ENCODE assay signal across 8 cellular contexts in the genomic region with DNA sequence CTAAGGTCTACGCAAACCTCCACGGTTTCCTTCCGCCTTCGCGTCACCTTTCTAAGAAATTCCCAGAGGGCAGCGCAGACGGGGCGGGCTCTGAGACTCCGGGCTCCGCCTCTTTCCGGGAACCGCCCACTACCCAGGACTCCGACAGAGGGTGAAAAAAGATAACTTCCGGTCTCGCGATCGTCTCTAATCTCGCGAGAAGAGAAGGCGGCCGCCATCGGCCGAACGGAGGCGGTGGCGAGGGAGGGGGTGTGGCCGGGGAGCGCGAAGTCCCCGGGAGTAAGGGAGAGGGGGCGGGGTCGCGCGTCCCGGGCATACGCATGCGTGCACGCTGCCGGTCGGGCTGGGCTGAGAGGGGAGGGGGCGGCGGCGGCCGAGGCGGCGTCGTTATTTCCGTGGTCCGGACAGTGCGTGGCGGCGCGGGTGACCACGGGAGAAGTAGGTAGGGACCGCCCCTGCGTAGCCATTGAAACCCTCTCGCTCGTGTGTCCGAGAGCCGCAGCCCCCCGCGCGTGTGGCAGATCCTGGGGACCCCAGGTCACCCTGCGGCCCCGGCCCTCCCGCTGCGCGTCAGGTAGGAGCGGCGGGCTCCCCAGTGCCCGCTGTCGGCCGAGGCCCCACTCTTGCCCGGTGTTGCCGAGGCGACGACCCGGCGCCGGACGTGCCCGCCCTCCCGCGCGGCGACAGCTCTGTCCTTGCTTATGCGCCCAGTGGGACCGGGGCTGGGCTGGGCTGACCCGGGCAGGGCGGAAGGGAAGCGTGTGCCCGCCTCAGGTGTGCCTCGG. TPM values are rescaled to one million over a fixed set of nuclear protein-coding genes. Genes with fewer than 3 reads are reported as not detected.
DNase-seq lines count a peak whose midpoint lies in the region; ATAC-seq, FAIRE-seq and TF ChIP-seq lines count a peak whose summit lies in the region.

A gene (plus strand): TSS at position 315 of the 785 bp plus-strand sequence. CDS start 1,014 bp downstream, outside the sequence.

- intact Hi-C loops in T-helper 2 cell treated with Interferon-gamma antibody and Interleukin-4, amounts not matched to agents 100 ng/mL and 5 ng/mL, for 36 hours (cut with micrococcal nuclease) = loop anchor here (1.0 to 10.0 kb wide), 8 partner anchors 26 to 1956 kb away; a partner anchor contains a TSS
- intact Hi-C loops in left ventricle myocardium superior (cut with micrococcal nuclease) = no loop called here
- intact Hi-C loops in psoas muscle (cut with DNase I) = loop anchor here in 1 of 2 donors (10.0 kb wide), 1 partner anchor 136 kb away; no protein-coding TSS in a partner anchor

- peak within 1 kb of the TSS; percentile 96 for H3K4me3 ChIP-seq in psoas muscle

- DNase-seq in NCI-H187 treated with DMSO at 0.1 percent for 48 hours (lab: John Stamatoyannopoulos, UW) (peak; percentile 82), anterior cingulate cortex (lab: John Stamatoyannopoulos, UW) (peak; percentile 60 to 99 (median 97)), left ventricle myocardium superior (peak; percentile 98), psoas muscle (peak; percentile 97 to 99), urothelium cell line (ENCODE audit: low spot score) (peak; percentile 98)

- peak within 1 kb of the TSS; percentile 93 for H3K27ac ChIP-seq in psoas muscle

- 0% methylated on average over 60 to 93 of the region's 93 CpGs for WGBS in psoas muscle, 3 donors

- no peaks in the 10 kb centered on the region for H3K27me3 ChIP-seq in psoas muscle (ENCODE audit: insufficient read depth in 3 of 3, low read length in 2 of 3)

- no peak for FAIRE-seq in urothelium cell line (lab: Jason Lieb, UNC)

- ATAC-seq in GM18498 (IDR thresholded peaks at IDR 0.05; ENCODE audit: unreplicated experiment) = peak; percentile 93
- ATAC-seq in HG02943 (IDR thresholded peaks at IDR 0.05; ENCODE audit: low read depth, unreplicated experiment) = peak; percentile 85
- ATAC-seq in left ventricle myocardium superior = peak; percentile 98
- peak; percentile 97 to 98 (median 98) for ATAC-seq in psoas muscle

- peaks cover 0 to 27% of the 10 kb centered on the region in 2 donors for H3K36me3 ChIP-seq in psoas muscle (ENCODE audit: insufficient read depth in 1 of 2, low read depth in 1 of 2)

- TF ChIP-seq CTCF in psoas muscle (IDR thresholded peaks at IDR 0.05) = no peak

- H3K9me3 ChIP-seq in psoas muscle = no peaks in the 10 kb centered on the region

- peaks cover 34% of the 10 kb centered on the region for H3K4me1 ChIP-seq in psoas muscle

RNA-seq across cellular contexts. Expression of the gene that starts here (rescaled TPM):
- 22.9 and 24.7 TPM in 2 replicates for total RNA-seq in T-helper 2 cell treated with Interferon-gamma antibody and Interleukin-4, amounts not matched to agents 100 ng/mL and 5 ng/mL, for 36 hours
- total RNA-seq in left ventricle myocardium superior = 18.2 TPM
- total RNA-seq in psoas muscle = 10 to 100 TPM; 23.1 to 33.8 (median 25.0) TPM
- polyA plus RNA-seq in psoas muscle = 10 to 100 TPM; 13.7 to 36.8 (median 26.6) TPM

Comparison
In these comparisons a context has a peak if more than half of its experiments do, and no peak if none do; other contexts are left out.
1. Peak in every context shown above with its lines: DNase-seq, ATAC-seq, H3K4me3 ChIP-seq and H3K27ac ChIP-seq.